Comparison of ENCODE assay signal across 22 cellular contexts in genomic region chr12:95258803-95259202, GRCh38.
"Had no signal": no experiment of that assay in that cellular context is flagged by ENCODE, and none has a peak within 500 bp of the region (broad histone marks: within the 10 kb centered on the region; RNA-seq: fewer than 3 reads in every experiment).

No MANE protein-coding gene starts in this region.

- H3K27me3 ChIP-seq: gastrocnemius medialis, stomach, tibial artery had no signal

- H3K27ac ChIP-seq: gastrocnemius medialis, left ventricle myocardium inferior, stomach, tibial artery had no signal

- DNase-seq: activated CD4-positive, alpha-beta T cell treated with anti-CD3 and anti-CD28 coated beads for 1 hour; activated CD4-positive, alpha-beta T cell treated with anti-CD3 and anti-CD28 coated beads, Interleukin-2, amount 10 ng/mL, durations not matched to agents 7 days and 5 days; activated CD8-positive, alpha-beta T cell treated with anti-CD3 and anti-CD28 coated beads for 36 hours; activated naive CD8-positive, alpha-beta T cell treated with anti-CD3 and anti-CD28 coated beads, Interleukin-2, amount 50 U/mL, for 24 hours; activated T-cell treated with anti-CD3 and anti-CD28 coated beads, Interleukin-2, amount 50 U/mL, for 48 hours; amygdala; caudate nucleus; endodermal cell; gastrocnemius medialis; glutamatergic neuron; left ventricle myocardium inferior; stimulated activated CD4-positive, alpha-beta T cell treated with anti-CD3 and anti-CD28 coated beads, Interleukin-12 subunit alpha, Interleukin-12 subunit beta, amount 100 ng/mL, for 4 hours; stimulated activated CD4-positive, alpha-beta T cell treated with anti-CD3 and anti-CD28 coated beads, Interleukin-4, amount 100 ng/mL, for 1 hour; stimulated activated naive B cell treated with anti-CD40 and anti-IgM and Interleukin-4, amounts not matched to agents 10 μg/mL and 1 μg/mL and 100 μg/mL, for 72 hours; stomach; T-helper 2 cell; tibial artery had no signal

- H3K4me3 Mint-ChIP-seq: activated CD4-positive, alpha-beta T cell treated with anti-CD3 and anti-CD28 coated beads, Interleukin-2, amount 10 ng/mL, durations not matched to agents 7 days and 5 days; activated CD8-positive, alpha-beta T cell treated with anti-CD3 and anti-CD28 coated beads for 36 hours; activated naive CD4-positive, alpha-beta T cell treated with anti-CD3 and anti-CD28 coated beads, Interleukin-2, amount 50 U/mL, for 24 hours; activated naive CD8-positive, alpha-beta T cell treated with anti-CD3 and anti-CD28 coated beads, Interleukin-2, amount 50 U/mL, for 24 hours; endodermal cell; nephron; stimulated activated naive B cell treated with anti-CD40 and anti-IgM and Interleukin-4, amounts not matched to agents 10 μg/mL and 1 μg/mL and 100 μg/mL, for 72 hours had no signal

- H3K27me3 Mint-ChIP-seq: activated CD4-positive, alpha-beta T cell treated with anti-CD3 and anti-CD28 coated beads, Interleukin-2, amount 10 ng/mL, durations not matched to agents 7 days and 5 days; activated CD8-positive, alpha-beta T cell treated with anti-CD3 and anti-CD28 coated beads for 36 hours; activated naive CD4-positive, alpha-beta T cell treated with anti-CD3 and anti-CD28 coated beads, Interleukin-2, amount 50 U/mL, for 24 hours; activated naive CD8-positive, alpha-beta T cell treated with anti-CD3 and anti-CD28 coated beads, Interleukin-2, amount 50 U/mL, for 24 hours; stimulated activated naive B cell treated with anti-CD40 and anti-IgM and Interleukin-4, amounts not matched to agents 10 μg/mL and 1 μg/mL and 100 μg/mL, for 72 hours had no signal

- H3K4me3 ChIP-seq: gastrocnemius medialis, left ventricle myocardium inferior, skin epidermis, stomach, tibial artery had no signal

- H3K9me3 Mint-ChIP-seq: activated CD4-positive, alpha-beta T cell treated with anti-CD3 and anti-CD28 coated beads, Interleukin-2, amount 10 ng/mL, durations not matched to agents 7 days and 5 days; activated CD8-positive, alpha-beta T cell treated with anti-CD3 and anti-CD28 coated beads for 36 hours; activated naive CD4-positive, alpha-beta T cell treated with anti-CD3 and anti-CD28 coated beads, Interleukin-2, amount 50 U/mL, for 24 hours; activated naive CD8-positive, alpha-beta T cell treated with anti-CD3 and anti-CD28 coated beads, Interleukin-2, amount 50 U/mL, for 24 hours; activated T-helper 2 cell treated with anti-CD3 and anti-CD28 coated beads, Interferon-gamma antibody, Interleukin-2, Interleukin-4, amounts not matched to agents 10 μg/mL and 5 μg/mL and 100 μg/mL, durations not matched to agents 14 hours and 24 hours and 36 hours; endodermal cell; nephron; stimulated activated naive B cell treated with anti-CD40 and anti-IgM and Interleukin-4, amounts not matched to agents 10 μg/mL and 1 μg/mL and 100 μg/mL, for 72 hours had no signal

- H3K27ac Mint-ChIP-seq: activated CD4-positive, alpha-beta T cell treated with anti-CD3 and anti-CD28 coated beads, Interleukin-2, amount 10 ng/mL, durations not matched to agents 7 days and 5 days; activated CD8-positive, alpha-beta T cell treated with anti-CD3 and anti-CD28 coated beads for 36 hours; activated naive CD4-positive, alpha-beta T cell treated with anti-CD3 and anti-CD28 coated beads, Interleukin-2, amount 50 U/mL, for 24 hours; activated naive CD8-positive, alpha-beta T cell treated with anti-CD3 and anti-CD28 coated beads, Interleukin-2, amount 50 U/mL, for 24 hours; activated T-helper 2 cell treated with anti-CD3 and anti-CD28 coated beads, Interferon-gamma antibody, Interleukin-2, Interleukin-4, amounts not matched to agents 10 μg/mL and 5 μg/mL and 100 μg/mL, durations not matched to agents 14 hours and 24 hours and 36 hours; endodermal cell; nephron; stimulated activated naive B cell treated with anti-CD40 and anti-IgM and Interleukin-4, amounts not matched to agents 10 μg/mL and 1 μg/mL and 100 μg/mL, for 72 hours had no signal

- H3K9me3 ChIP-seq: gastrocnemius medialis, left ventricle myocardium inferior, stomach, tibial artery had no signal

- H3K4me1 Mint-ChIP-seq: activated CD4-positive, alpha-beta T cell treated with anti-CD3 and anti-CD28 coated beads, Interleukin-2, amount 10 ng/mL, durations not matched to agents 7 days and 5 days; activated naive CD4-positive, alpha-beta T cell treated with anti-CD3 and anti-CD28 coated beads, Interleukin-2, amount 50 U/mL, for 24 hours; activated naive CD8-positive, alpha-beta T cell treated with anti-CD3 and anti-CD28 coated beads, Interleukin-2, amount 50 U/mL, for 24 hours; nephron; stimulated activated naive B cell treated with anti-CD40 and anti-IgM and Interleukin-4, amounts not matched to agents 10 μg/mL and 1 μg/mL and 100 μg/mL, for 72 hours had no signal

- ATAC-seq: activated CD8-positive, alpha-beta T cell treated with anti-CD3 and anti-CD28 coated beads for 36 hours; activated naive CD8-positive, alpha-beta T cell treated with anti-CD3 and anti-CD28 coated beads, Interleukin-2, amount 50 U/mL, for 24 hours; gastrocnemius medialis; sciatic nerve; stimulated activated naive B cell treated with anti-CD40 and anti-IgM and Interleukin-4, amounts not matched to agents 10 μg/mL and 1 μg/mL and 100 μg/mL, for 72 hours had no signal
